ENCODE assay signal across 18 cellular contexts in the genomic region with DNA sequence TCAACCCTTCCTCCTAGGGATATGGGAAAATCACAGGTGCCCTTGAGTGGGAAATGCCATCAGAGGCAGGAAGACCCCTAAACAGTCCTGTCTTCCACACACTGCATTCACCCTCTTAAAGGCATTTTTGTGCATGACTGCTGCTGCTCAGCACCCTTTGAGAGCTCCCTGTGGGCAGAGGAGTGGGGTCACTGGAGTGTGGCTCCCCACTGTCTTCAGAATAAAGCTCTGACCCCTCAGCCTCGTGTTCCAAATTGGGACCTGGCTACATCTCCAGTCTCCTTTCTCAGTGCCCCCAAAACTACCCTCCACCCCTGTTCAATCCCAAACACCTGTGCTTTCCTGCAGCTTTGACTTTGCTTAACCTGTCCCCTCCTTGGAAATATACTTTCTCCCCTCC. TPM values are rescaled to one million over a fixed set of nuclear protein-coding genes. Genes with fewer than 3 reads are reported as not detected.
A peak's percentile ranks its signal among the peaks of the same experiment; 100 is the strongest.
DNase-seq lines count a peak whose midpoint lies in the region; ATAC-seq, FAIRE-seq and TF ChIP-seq lines count a peak whose summit lies in the region.
"Had no signal": no experiment of that assay in that cellular context is flagged by ENCODE, and none has a peak within 500 bp of the region (broad histone marks: within the 10 kb centered on the region; RNA-seq: fewer than 3 reads in every experiment).

No MANE protein-coding gene starts in this region.

- H3K4me1 ChIP-seq in A549 (peaks cover 47% of the 10 kb centered on the region), sigmoid colon (peaks cover 0 to 52% (median 42%) of the 10 kb centered on the region in 4 donors)

- intact Hi-C loops in sigmoid colon (cut with DNase I): loop anchor here (5.0 kb wide), 1 partner anchor 47 kb away; no protein-coding TSS in a partner anchor

- no peaks in the 10 kb centered on the region for H3K36me3 Mint-ChIP-seq in endothelial cell (ENCODE audit: low read depth, unreplicated experiment)

- H3K4me3 Mint-ChIP-seq in endothelial cell (ENCODE audit: unreplicated experiment): peak overlapping the region; percentile 12

- no peaks in the 10 kb centered on the region for H3K9me3 ChIP-seq in A549
- H3K9me3 ChIP-seq in AG04450 (ENCODE audit: control insufficient read depth, insufficient read depth, low read length): peaks cover 7% of the 10 kb centered on the region
- no peaks in the 10 kb centered on the region for H3K9me3 ChIP-seq in sigmoid colon

- no peak overlapping the region for H3K4me2 ChIP-seq in A549

- CTCF ChIA-PET in A549 (lab: Yijun Ruan, JAX) (interaction anchor here (0.7 to 20.4 kb wide), 5 partner anchors 8 to 56 kb away, joined by 3 to 281 read pairs (median 9); no protein-coding TSS in a partner anchor), AG04450 (lab: Charles Lee) (interaction anchor here (0.9 to 8.4 kb wide), 4 partner anchors 11 to 73 kb away, joined by 3 to 61 read pairs (median 3); no protein-coding TSS in a partner anchor)

- no peak for TF ChIP-seq CTCF in A549 (IDR thresholded peaks at IDR 0.05)
- TF ChIP-seq CTCF in AG04450 (IDR thresholded peaks at IDR 0.05; ENCODE audit: low read depth, low read length): no peak
- no peak for TF ChIP-seq CTCF in endothelial cell (IDR thresholded peaks at IDR 0.05; ENCODE audit: unreplicated experiment)
- no peak for TF ChIP-seq CTCF in sigmoid colon (IDR thresholded peaks at IDR 0.05)

- TF ChIP-seq POLR2A in A549 (IDR thresholded peaks at IDR 0.05; ENCODE audit: low read length): no peak
- TF ChIP-seq POLR2A in sigmoid colon (IDR thresholded peaks at IDR 0.05): no peak

- DNase-seq in A549 (ENCODE audit: low read depth in 1 of 2, low spot score in 1 of 2): no peak
- DNase-seq in AG04450 (ENCODE audit: low read depth, low spot score): no peak
- DNase-seq in endothelial cell (ENCODE audit: low spot score): no peak
- DNase-seq in sigmoid colon: peak; percentile 34
- DNase-seq in putamen (ENCODE audit: low spot score): no peak
- DNase-seq in A172 (ENCODE audit: low spot score): no peak
- DNase-seq in stimulated activated naive CD4-positive, alpha-beta T cell (lab: John Stamatoyannopoulos, UW): no peak
- DNase-seq: H9, NCI-H1417, NCI-H1930, NCI-H345, NCI-H524 treated with DMSO at 0.1 percent for 48 hours, RPMI8226 had no signal

- no peak for ATAC-seq in A549

- H3K27me3 ChIP-seq in AG04450 (ENCODE audit: control insufficient read depth, insufficient read depth, low read length) (no peaks in the 10 kb centered on the region), sigmoid colon (no peaks in the 10 kb centered on the region)

- H3K4me1 Mint-ChIP-seq in endothelial cell (ENCODE audit: unreplicated experiment): peaks cover 5% of the 10 kb centered on the region

- POLR2A ChIA-PET in A549 (lab: Yijun Ruan, JAX) (no interaction called here), AG04450 (lab: Yijun Ruan, JAX) (no interaction called here)

- H3K27ac Mint-ChIP-seq in endothelial cell (ENCODE audit: unreplicated experiment): no peak overlapping the region
- H3K27ac Mint-ChIP-seq: B cell, H9 had no signal

- H3K9me3 Mint-ChIP-seq in endothelial cell (ENCODE audit: unreplicated experiment): no peaks in the 10 kb centered on the region
- H3K9me3 Mint-ChIP-seq: H9 had no signal

- H3K27me3 Mint-ChIP-seq in endothelial cell (ENCODE audit: unreplicated experiment): peaks cover 13% of the 10 kb centered on the region

- FAIRE-seq in A549 (lab: Jason Lieb, UNC): no peak
- FAIRE-seq: G401.6 had no signal

- no peak for TF ChIP-seq EP300 in A549 (IDR thresholded peaks at IDR 0.05)
- TF ChIP-seq EP300 in sigmoid colon (IDR thresholded peaks at IDR 0.05): no peak

- no peaks in the 10 kb centered on the region for H3K36me3 ChIP-seq in sigmoid colon

- H3K4me3 ChIP-seq in A549 (no peak overlapping the region), AG04450 (ENCODE audit: low read depth, low read length) (no peak overlapping the region), sigmoid colon (no peak overlapping the region)

- no peak for TF ChIP-seq RAD21 in A549 (conservative IDR thresholded peaks at IDR 0.05 in 1 of 2, IDR thresholded peaks at IDR 0.05 in 1 of 2)

- WGBS in A549 (ENCODE audit: missing lambda C conversion rate): 36% methylated on average over 1 of the region's 1 CpG
- WGBS in sigmoid colon, 2 donors: 89 to 92% methylated on average over 1 of the region's 1 CpG

- H3K27ac ChIP-seq in A549: peak overlapping the region; percentile 2 to 88; a peak in 5 of 6 replicates
- peak overlapping the region; percentile 21 for H3K27ac ChIP-seq in AG04450 (ENCODE audit: low read depth, low read length)
- peak overlapping the region in 2 of 4 donors; percentile 14 to 83 for H3K27ac ChIP-seq in sigmoid colon
- H3K27ac ChIP-seq: HL-60 had no signal

TF ChIP-seq in A549, 52 proteins besides CTCF, POLR2A, EP300 and RAD21:
- TF ChIP-seq CEBPB (IDR thresholded peaks at IDR 0.05) (no peak), JUNB (IDR thresholded peaks at IDR 0.05) (no peak), ESRRA (IDR thresholded peaks at IDR 0.05; ENCODE audit: borderline replicate concordance, low read length) (no peak), RCOR1 (IDR thresholded peaks at IDR 0.05; ENCODE audit: low read depth, low read length) (no peak)
- TF ChIP-seq, protein P1, sequence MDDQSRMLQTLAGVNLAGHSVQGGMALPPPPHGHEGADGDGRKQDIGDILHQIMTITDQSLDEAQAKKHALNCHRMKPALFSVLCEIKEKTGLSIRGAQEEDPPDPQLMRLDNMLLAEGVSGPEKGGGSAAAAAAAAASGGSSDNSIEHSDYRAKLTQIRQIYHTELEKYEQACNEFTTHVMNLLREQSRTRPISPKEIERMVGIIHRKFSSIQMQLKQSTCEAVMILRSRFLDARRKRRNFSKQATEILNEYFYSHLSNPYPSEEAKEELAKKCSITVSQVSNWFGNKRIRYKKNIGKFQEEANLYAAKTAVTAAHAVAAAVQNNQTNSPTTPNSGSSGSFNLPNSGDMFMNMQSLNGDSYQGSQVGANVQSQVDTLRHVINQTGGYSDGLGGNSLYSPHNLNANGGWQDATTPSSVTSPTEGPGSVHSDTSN (IDR thresholded peaks at IDR 0.05): no peak

RNA-seq across cellular contexts. Expression of gene CHRDL2, which starts 46.6 kb away (rescaled TPM):
- polyA plus RNA-seq in A549 (2011; rRNA removed) (1.8 and 2.3 TPM in 2 replicates), A549 (2017; fragmentation: RNase III; extraction: RNeasy Plus Mini Kit Qiagen cat#74134 plus additional on column Dnase treatment) (2.6 to 5.8 TPM (median 5.4 TPM) in 3 replicates), AG04450 (2011; rRNA removed) (0.88 and 0.91 TPM in 2 replicates), sigmoid colon (10 to 100 TPM in 1 of 3 donors, 1 to 10 TPM in 1, not detected in 1; 9.6 to 43.9 TPM)
- polyA plus RNA-seq in A549 (2012; cell fraction: cytosol; rRNA removed): 4.9 and 6.3 TPM in 2 replicates
- polyA plus RNA-seq in A549 (2012; cell fraction: nucleus; rRNA removed): 5.5 and 5.8 TPM in 2 replicates
- 1.7 and 3.4 TPM in 2 replicates for polyA minus RNA-seq in A549 (2011; rRNA and poly(A)+ RNA removed)
- 0.37 and 0.39 TPM in 2 replicates for polyA minus RNA-seq in AG04450 (2011; rRNA and poly(A)+ RNA removed)
- total RNA-seq in endothelial cell (ENCODE audit: unreplicated experiment) (0.21 TPM), sigmoid colon (10 to 100 TPM in 2 of 4 donors, 1 to 10 TPM in 2; 6.1 to 45.1 (median 14.4) TPM)
- total RNA-seq in A172 (2014; rRNA removed; shearing (Covaris generic)): not detected in 2 replicates
- total RNA-seq: B cell, HT1080, M059J had no signal
